Comparison of ENCODE assay signal across 12 cellular contexts in the genomic region with DNA sequence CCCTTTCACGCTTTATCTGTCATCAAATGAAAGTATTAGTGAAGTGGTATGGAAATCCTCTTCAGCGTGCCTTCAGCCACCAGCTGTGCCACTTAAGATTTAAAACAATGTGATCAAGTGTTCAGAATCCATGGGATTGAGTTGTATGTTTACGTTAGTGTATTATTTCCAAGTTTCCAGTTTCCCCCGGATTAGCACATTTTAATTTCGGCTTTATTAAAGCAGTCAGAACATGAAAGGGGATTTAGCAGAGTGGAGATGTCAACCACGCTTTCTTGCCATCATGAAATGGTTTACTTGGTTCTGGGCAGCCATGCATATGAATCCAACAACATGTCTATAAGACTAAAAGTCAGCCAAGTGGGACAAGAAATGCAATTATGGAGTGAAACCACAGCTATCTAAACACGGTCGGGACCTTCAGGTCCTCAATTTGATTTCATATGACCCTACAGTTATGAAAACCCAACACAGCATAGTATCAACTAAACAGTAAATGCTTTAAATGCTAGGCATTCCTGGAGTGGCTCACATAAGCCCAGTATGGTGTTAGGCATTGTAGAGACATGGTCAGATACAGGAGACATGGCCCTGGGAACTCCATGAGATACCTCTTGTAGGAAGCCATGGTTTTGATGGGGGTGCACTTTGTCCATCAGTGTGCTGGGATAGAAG.
DNase-seq lines count a peak whose midpoint lies in the region; ATAC-seq and TF ChIP-seq lines count a peak whose summit lies in the region.
"Had no signal": no experiment of that assay in that cellular context is flagged by ENCODE, and none has a peak within 500 bp of the region (broad histone marks: within the 10 kb centered on the region; RNA-seq: fewer than 3 reads in every experiment).

No MANE protein-coding gene starts in this region.

- no peaks in the 10 kb centered on the region for H3K79me2 ChIP-seq in smooth muscle cell (ENCODE audit: low read depth)
- H3K79me2 ChIP-seq in GM23338 (replicated peaks; ENCODE audit: insufficient read depth): no peaks in the 10 kb centered on the region

- ATAC-seq in GM23338: no peak
- ATAC-seq: gastrocnemius medialis had no signal

- H3K36me3 Mint-ChIP-seq in GM23338 (ENCODE audit: low read depth): no peaks in the 10 kb centered on the region

- no peak overlapping the region for H3K9ac ChIP-seq in smooth muscle cell (ENCODE audit: low read depth)

- H3K9me3 Mint-ChIP-seq in GM23338: no peaks in the 10 kb centered on the region

- H3K36me3 ChIP-seq in SJSA1 (peaks cover 4% of the 10 kb centered on the region; the same call in 1 of the 2 replicates), smooth muscle cell (ENCODE audit: low read depth) (no peaks in the 10 kb centered on the region), GM23338 (ENCODE audit: insufficient read depth) (no peaks in the 10 kb centered on the region)
- H3K36me3 ChIP-seq: cardiac muscle cell, gastrocnemius medialis had no signal

- no peaks in the 10 kb centered on the region for H3K27me3 ChIP-seq in SJSA1 (replicated peaks)
- no peaks in the 10 kb centered on the region for H3K27me3 ChIP-seq in smooth muscle cell (ENCODE audit: low read depth)
- H3K27me3 ChIP-seq in GM23338 (ENCODE audit: insufficient read depth): no peaks in the 10 kb centered on the region
- H3K27me3 ChIP-seq: cardiac muscle cell, gastrocnemius medialis had no signal

- peak overlapping the region; percentile 71 for H3K4me2 ChIP-seq in smooth muscle cell
- no peak overlapping the region for H3K4me2 ChIP-seq in GM23338

- H4K20me1 ChIP-seq in smooth muscle cell (ENCODE audit: low read depth) (no peaks in the 10 kb centered on the region), GM23338 (replicated peaks; ENCODE audit: insufficient read depth) (no peaks in the 10 kb centered on the region)

- WGBS in smooth muscle cell (ENCODE audit: low lambda C conversion rate): 71% methylated on average over 8 of the region's 8 CpGs

- H3F3A ChIP-seq in smooth muscle cell (ENCODE audit: low read depth) (peaks cover 26% of the 10 kb centered on the region), GM23338 (replicated peaks; ENCODE audit: low read depth) (no peaks in the 10 kb centered on the region)

- no peak overlapping the region for H3K27ac Mint-ChIP-seq in GM23338

- H3K4me3 Mint-ChIP-seq in GM23338: no peak overlapping the region

- H2AFZ ChIP-seq in smooth muscle cell (ENCODE audit: low read depth) (no peak overlapping the region), GM23338 (no peak overlapping the region)

- TF ChIP-seq CTCF in smooth muscle cell (IDR thresholded peaks at IDR 0.05; ENCODE audit: borderline replicate concordance, insufficient read depth, poor library complexity, severe bottlenecking) (no peak), GM23338 (conservative IDR thresholded peaks at IDR 0.05; ENCODE audit: low read depth in 2 of 2) (no peak)

- no peaks in the 10 kb centered on the region for H3K9me2 ChIP-seq in GM23338 (ENCODE audit: insufficient read depth)

- no peak overlapping the region for H3K4me3 ChIP-seq in SJSA1
- H3K4me3 ChIP-seq in smooth muscle cell: no peak overlapping the region
- no peak overlapping the region for H3K4me3 ChIP-seq in GM23338
- H3K4me3 ChIP-seq: cardiac muscle cell, gastrocnemius medialis had no signal

- DNase-seq in EH (ENCODE audit: low read depth) (peak; percentile 94), SJSA1 (ENCODE audit: low read depth in 1 of 2, low spot score in 2 of 2) (peak; percentile 53 to 82), hepatic stellate cell (ENCODE audit: low spot score) (peak; percentile 33), smooth muscle cell (lab: John Stamatoyannopoulos, UW; ENCODE audit: unreplicated experiment) (no peak), NCI-H146 treated with DMSO at 0.1 percent for 48 hours (lab: John Stamatoyannopoulos, UW; ENCODE audit: unreplicated experiment) (no peak), DMS53 treated with DMSO at 0.1 percent for 48 hours (lab: John Stamatoyannopoulos, UW; ENCODE audit: unreplicated experiment) (no peak), amygdala (lab: John Stamatoyannopoulos, UW) (no peak), GM23338 (ENCODE audit: low spot score) (no peak)
- DNase-seq: activated effector memory CD4-positive, alpha-beta T cell treated with Interleukin-2 at 50 U/mL for 16 hours; effector CD8-positive, alpha-beta T cell; gastrocnemius medialis had no signal

- no peaks in the 10 kb centered on the region for H3K9me3 ChIP-seq in SJSA1 (replicated peaks)
- no peaks in the 10 kb centered on the region for H3K9me3 ChIP-seq in smooth muscle cell (replicated peaks; ENCODE audit: low read depth)
- H3K9me3 ChIP-seq: gastrocnemius medialis had no signal

- H3K27ac ChIP-seq in SJSA1 (peak overlapping the region; percentile 92), smooth muscle cell (ENCODE audit: low read depth) (peak overlapping the region; percentile 93), GM23338 (ENCODE audit: low read depth) (no peak overlapping the region)
- H3K27ac ChIP-seq: cardiac muscle cell had no signal

- peaks cover 79% of the 10 kb centered on the region for H3K4me1 ChIP-seq in SJSA1 (replicated peaks)
- H3K4me1 ChIP-seq in smooth muscle cell (ENCODE audit: low read depth): peaks cover 19% of the 10 kb centered on the region
- peaks cover 9% of the 10 kb centered on the region for H3K4me1 ChIP-seq in GM23338 (ENCODE audit: insufficient read depth)

- peaks cover 2% of the 10 kb centered on the region for H3K27me3 Mint-ChIP-seq in GM23338 (ENCODE audit: insufficient read depth, low read depth, poor library complexity)

- peaks cover 15% of the 10 kb centered on the region for H3K4me1 Mint-ChIP-seq in GM23338

TF ChIP-seq in GM23338, 12 proteins besides CTCF, POLR2A, EP300 and RAD21 (continues in another document):
- TF ChIP-seq, protein P1, sequence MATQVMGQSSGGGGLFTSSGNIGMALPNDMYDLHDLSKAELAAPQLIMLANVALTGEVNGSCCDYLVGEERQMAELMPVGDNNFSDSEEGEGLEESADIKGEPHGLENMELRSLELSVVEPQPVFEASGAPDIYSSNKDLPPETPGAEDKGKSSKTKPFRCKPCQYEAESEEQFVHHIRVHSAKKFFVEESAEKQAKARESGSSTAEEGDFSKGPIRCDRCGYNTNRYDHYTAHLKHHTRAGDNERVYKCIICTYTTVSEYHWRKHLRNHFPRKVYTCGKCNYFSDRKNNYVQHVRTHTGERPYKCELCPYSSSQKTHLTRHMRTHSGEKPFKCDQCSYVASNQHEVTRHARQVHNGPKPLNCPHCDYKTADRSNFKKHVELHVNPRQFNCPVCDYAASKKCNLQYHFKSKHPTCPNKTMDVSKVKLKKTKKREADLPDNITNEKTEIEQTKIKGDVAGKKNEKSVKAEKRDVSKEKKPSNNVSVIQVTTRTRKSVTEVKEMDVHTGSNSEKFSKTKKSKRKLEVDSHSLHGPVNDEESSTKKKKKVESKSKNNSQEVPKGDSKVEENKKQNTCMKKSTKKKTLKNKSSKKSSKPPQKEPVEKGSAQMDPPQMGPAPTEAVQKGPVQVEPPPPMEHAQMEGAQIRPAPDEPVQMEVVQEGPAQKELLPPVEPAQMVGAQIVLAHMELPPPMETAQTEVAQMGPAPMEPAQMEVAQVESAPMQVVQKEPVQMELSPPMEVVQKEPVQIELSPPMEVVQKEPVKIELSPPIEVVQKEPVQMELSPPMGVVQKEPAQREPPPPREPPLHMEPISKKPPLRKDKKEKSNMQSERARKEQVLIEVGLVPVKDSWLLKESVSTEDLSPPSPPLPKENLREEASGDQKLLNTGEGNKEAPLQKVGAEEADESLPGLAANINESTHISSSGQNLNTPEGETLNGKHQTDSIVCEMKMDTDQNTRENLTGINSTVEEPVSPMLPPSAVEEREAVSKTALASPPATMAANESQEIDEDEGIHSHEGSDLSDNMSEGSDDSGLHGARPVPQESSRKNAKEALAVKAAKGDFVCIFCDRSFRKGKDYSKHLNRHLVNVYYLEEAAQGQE (IDR thresholded peaks at IDR 0.05; ENCODE audit: unreplicated experiment): no peak
- TF ChIP-seq POLR2AphosphoS5 (IDR thresholded peaks at IDR 0.05; ENCODE audit: low read depth): no peak
- TF ChIP-seq EZH2 (IDR thresholded peaks at IDR 0.05; ENCODE audit: low read depth, unreplicated experiment): no peak

Comparison
In these comparisons a context has a peak if more than half of its experiments do, and no peak if none do; other contexts are left out.
1. DNase-seq: peak in EH (single experiment), SJSA1 (2 of 2) and hepatic stellate cell (single experiment); none in smooth muscle cell (single experiment), NCI-H146 treated with DMSO at 0.1 percent for 48 hours (single experiment), DMS53 treated with DMSO at 0.1 percent for 48 hours (single experiment), amygdala (0 of 56) and GM23338 (single experiment).